8 cellular contexts compared by ENCODE assay signal in the genomic region with DNA sequence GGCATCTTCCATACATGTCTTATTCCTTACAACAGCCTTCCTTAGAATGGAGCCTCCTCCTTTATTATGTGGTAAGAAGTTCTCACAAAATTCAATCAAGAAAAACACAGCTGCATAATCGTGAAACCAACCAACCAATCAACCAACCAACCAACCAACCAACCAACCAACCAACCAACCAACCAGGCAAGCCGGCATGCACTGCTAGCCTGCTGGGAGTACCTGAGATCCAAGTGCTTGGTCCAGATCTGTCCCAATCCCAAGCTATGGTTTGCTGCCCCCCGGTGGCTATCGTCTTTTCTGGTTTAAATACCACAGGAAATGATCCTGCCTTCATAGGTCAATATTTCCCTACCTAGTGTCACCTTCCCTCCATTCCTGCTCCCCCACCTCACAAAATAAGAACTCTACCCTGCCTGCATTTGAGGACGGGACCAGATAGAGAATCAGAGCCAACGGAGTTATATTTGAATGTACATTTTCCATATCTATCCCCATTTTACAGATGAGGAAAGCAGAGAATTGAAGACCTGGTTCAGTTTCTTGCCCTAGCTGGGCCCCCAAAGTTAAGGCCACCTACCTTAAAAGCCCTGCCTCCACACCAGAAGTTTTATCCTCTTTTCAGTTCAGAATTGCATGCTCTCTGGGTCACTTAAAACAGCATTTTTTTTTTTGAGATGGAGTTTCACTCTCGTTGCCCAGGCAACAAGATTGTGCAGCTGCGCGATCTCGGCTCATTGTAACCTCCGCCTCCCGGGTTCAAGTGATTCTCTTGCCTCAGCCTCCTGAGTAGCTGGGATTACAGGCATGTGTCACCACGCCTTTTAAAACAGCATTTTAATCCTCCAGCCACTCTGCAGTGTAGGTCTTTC. TPM values are rescaled to one million over a fixed set of nuclear protein-coding genes. Genes with fewer than 3 reads are reported as not detected.
DNase-seq lines count a peak whose midpoint lies in the region; ATAC-seq and TF ChIP-seq lines count a peak whose summit lies in the region.

No MANE protein-coding gene starts in this region.

- no peak overlapping the region for H3K27ac ChIP-seq in C4-2B

- H3K4me3 Mint-ChIP-seq in activated T-cell treated with anti-CD3 and anti-CD28 coated beads, Interleukin-2, amount 50 U/mL, for 72 hours, result no peak overlapping the region

- H3K4me1 Mint-ChIP-seq in activated T-cell treated with anti-CD3 and anti-CD28 coated beads, Interleukin-2, amount 50 U/mL, for 72 hours (ENCODE audit: low read depth), result peaks cover 34% of the 10 kb centered on the region

- H3K27me3 Mint-ChIP-seq in activated T-cell treated with anti-CD3 and anti-CD28 coated beads, Interleukin-2, amount 50 U/mL, for 72 hours (ENCODE audit: low read depth), result no peaks in the 10 kb centered on the region

- no peak overlapping the region for H3K27ac Mint-ChIP-seq in activated T-cell treated with anti-CD3 and anti-CD28 coated beads, Interleukin-2, amount 50 U/mL, for 72 hours

- no peaks in the 10 kb centered on the region for H3K9me3 Mint-ChIP-seq in activated T-cell treated with anti-CD3 and anti-CD28 coated beads, Interleukin-2, amount 50 U/mL, for 72 hours

- ATAC-seq in activated T-cell treated with anti-CD3 and anti-CD28 coated beads, Interleukin-2, amount 50 U/mL, for 72 hours (replicated peaks in 1 of 2), result peak; percentile 25 to 49
- no peak for ATAC-seq in HG03432 (IDR thresholded peaks at IDR 0.05; ENCODE audit: unreplicated experiment)
- ATAC-seq in HG02610 (IDR thresholded peaks at IDR 0.05; ENCODE audit: unreplicated experiment), result no peak

- no peaks in the 10 kb centered on the region for H3K36me3 Mint-ChIP-seq in activated T-cell treated with anti-CD3 and anti-CD28 coated beads, Interleukin-2, amount 50 U/mL, for 72 hours (ENCODE audit: insufficient read depth in 2 of 2)

- DNase-seq in HCEC 1CT (peak; percentile 54), NCI-H82 (lab: John Stamatoyannopoulos, UW) (peak; percentile 75), glomerular visceral epithelial cell (ENCODE audit: extremely low spot score) (peak; percentile 75), renal cortical epithelial cell (ENCODE audit: low read depth) (peak; percentile 61)
- peak; percentile 66 to 67 for DNase-seq in activated T-cell treated with anti-CD3 and anti-CD28 coated beads, Interleukin-2, amount 50 U/mL, for 72 hours

- TF ChIP-seq CTCF in C4-2B (conservative IDR thresholded peaks at IDR 0.05), result peak; percentile 85

RNA-seq across cellular contexts. Expression of a gene that starts 27.1 kb away (rescaled TPM):
- under 1 TPM; 0.05 to 0.09 TPM for total RNA-seq in activated T-cell treated with anti-CD3 and anti-CD28 coated beads, Interleukin-2, amount 50 U/mL, for 72 hours
- total RNA-seq in renal cortical epithelial cell, result not detected in 2 replicates

RNA-seq across cellular contexts. Expression of a gene that starts 46.2 kb away (rescaled TPM):
- total RNA-seq in activated T-cell treated with anti-CD3 and anti-CD28 coated beads, Interleukin-2, amount 50 U/mL, for 72 hours, result 10 to 100 TPM; 59.9 to 60.4 TPM
- total RNA-seq in renal cortical epithelial cell, result 343 and 516 TPM in 2 replicates

Comparison
In these comparisons a context has a peak if more than half of its experiments do, and no peak if none do; other contexts are left out.
1. ATAC-seq: peak in activated T-cell treated with anti-CD3 and anti-CD28 coated beads, Interleukin-2, amount 50 U/mL, for 72 hours (2 of 2); none in HG03432 (single experiment) and HG02610 (single experiment).
2. Peak in every context shown above with its lines, with median percentiles within 50 percentile points of each other: DNase-seq.